3 cellular contexts compared by ENCODE assay signal in genomic region chr5:169765597-169765996, GRCh38.
TF ChIP-seq lines count a peak whose summit lies in the region.

No MANE protein-coding gene starts in this region.

TF ChIP-seq in SK-N-SH, 30 proteins besides CTCF, POLR2A, EP300 and RAD21:
- TF ChIP-seq, protein P1, sequence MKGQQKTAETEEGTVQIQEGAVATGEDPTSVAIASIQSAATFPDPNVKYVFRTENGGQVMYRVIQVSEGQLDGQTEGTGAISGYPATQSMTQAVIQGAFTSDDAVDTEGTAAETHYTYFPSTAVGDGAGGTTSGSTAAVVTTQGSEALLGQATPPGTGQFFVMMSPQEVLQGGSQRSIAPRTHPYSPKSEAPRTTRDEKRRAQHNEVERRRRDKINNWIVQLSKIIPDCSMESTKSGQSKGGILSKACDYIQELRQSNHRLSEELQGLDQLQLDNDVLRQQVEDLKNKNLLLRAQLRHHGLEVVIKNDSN (IDR thresholded peaks at IDR 0.05; ENCODE audit: borderline replicate concordance, low read depth) = no peak

TF ChIP-seq in SK-N-SH treated with all-trans-retinoic acid at 6 μM for 48 hours, 23 proteins besides CTCF, POLR2A, EP300 and RAD21:
- TF ChIP-seq, protein P2, sequence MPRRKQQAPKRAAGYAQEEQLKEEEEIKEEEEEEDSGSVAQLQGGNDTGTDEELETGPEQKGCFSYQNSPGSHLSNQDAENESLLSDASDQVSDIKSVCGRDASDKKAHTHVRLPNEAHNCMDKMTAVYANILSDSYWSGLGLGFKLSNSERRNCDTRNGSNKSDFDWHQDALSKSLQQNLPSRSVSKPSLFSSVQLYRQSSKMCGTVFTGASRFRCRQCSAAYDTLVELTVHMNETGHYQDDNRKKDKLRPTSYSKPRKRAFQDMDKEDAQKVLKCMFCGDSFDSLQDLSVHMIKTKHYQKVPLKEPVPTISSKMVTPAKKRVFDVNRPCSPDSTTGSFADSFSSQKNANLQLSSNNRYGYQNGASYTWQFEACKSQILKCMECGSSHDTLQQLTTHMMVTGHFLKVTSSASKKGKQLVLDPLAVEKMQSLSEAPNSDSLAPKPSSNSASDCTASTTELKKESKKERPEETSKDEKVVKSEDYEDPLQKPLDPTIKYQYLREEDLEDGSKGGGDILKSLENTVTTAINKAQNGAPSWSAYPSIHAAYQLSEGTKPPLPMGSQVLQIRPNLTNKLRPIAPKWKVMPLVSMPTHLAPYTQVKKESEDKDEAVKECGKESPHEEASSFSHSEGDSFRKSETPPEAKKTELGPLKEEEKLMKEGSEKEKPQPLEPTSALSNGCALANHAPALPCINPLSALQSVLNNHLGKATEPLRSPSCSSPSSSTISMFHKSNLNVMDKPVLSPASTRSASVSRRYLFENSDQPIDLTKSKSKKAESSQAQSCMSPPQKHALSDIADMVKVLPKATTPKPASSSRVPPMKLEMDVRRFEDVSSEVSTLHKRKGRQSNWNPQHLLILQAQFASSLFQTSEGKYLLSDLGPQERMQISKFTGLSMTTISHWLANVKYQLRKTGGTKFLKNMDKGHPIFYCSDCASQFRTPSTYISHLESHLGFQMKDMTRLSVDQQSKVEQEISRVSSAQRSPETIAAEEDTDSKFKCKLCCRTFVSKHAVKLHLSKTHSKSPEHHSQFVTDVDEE (CRISPR knock-in tag; IDR thresholded peaks at IDR 0.05) = no peak
- TF ChIP-seq BACH2 (CRISPR knock-in tag; IDR thresholded peaks at IDR 0.05; ENCODE audit: borderline replicate concordance) = no peak
- no peak for TF ChIP-seq PPARA (CRISPR knock-in tag; IDR thresholded peaks at IDR 0.05; ENCODE audit: borderline replicate concordance)
- no peak for TF ChIP-seq ZNF8 (CRISPR knock-in tag; IDR thresholded peaks at IDR 0.05)
- no peak for TF ChIP-seq ARNTL (CRISPR knock-in tag; IDR thresholded peaks at IDR 0.05; ENCODE audit: borderline replicate concordance, low read depth)
- TF ChIP-seq RARB (CRISPR knock-in tag; IDR thresholded peaks at IDR 0.05) = no peak
- TF ChIP-seq, protein P3, sequence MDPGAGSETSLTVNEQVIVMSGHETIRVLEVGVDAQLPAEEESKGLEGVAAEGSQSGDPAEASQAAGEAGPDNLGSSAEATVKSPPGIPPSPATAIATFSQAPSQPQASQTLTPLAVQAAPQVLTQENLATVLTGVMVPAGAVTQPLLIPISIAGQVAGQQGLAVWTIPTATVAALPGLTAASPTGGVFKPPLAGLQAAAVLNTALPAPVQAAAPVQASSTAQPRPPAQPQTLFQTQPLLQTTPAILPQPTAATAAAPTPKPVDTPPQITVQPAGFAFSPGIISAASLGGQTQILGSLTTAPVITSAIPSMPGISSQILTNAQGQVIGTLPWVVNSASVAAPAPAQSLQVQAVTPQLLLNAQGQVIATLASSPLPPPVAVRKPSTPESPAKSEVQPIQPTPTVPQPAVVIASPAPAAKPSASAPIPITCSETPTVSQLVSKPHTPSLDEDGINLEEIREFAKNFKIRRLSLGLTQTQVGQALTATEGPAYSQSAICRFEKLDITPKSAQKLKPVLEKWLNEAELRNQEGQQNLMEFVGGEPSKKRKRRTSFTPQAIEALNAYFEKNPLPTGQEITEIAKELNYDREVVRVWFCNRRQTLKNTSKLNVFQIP (CRISPR knock-in tag; IDR thresholded peaks at IDR 0.05; ENCODE audit: borderline replicate concordance, low read depth) = no peak
- TF ChIP-seq TOX (CRISPR knock-in tag; IDR thresholded peaks at IDR 0.05; ENCODE audit: borderline replicate concordance) = no peak
TF ChIP-seq in SK-N-SH treated with all-trans-retinoic acid at 6 μM for 48 hours: peak in this region for 0.

TF ChIP-seq in K562, 482 proteins besides CTCF, POLR2A, EP300 and RAD21 (continued from another document and continues in another):
- TF ChIP-seq, protein P4, sequence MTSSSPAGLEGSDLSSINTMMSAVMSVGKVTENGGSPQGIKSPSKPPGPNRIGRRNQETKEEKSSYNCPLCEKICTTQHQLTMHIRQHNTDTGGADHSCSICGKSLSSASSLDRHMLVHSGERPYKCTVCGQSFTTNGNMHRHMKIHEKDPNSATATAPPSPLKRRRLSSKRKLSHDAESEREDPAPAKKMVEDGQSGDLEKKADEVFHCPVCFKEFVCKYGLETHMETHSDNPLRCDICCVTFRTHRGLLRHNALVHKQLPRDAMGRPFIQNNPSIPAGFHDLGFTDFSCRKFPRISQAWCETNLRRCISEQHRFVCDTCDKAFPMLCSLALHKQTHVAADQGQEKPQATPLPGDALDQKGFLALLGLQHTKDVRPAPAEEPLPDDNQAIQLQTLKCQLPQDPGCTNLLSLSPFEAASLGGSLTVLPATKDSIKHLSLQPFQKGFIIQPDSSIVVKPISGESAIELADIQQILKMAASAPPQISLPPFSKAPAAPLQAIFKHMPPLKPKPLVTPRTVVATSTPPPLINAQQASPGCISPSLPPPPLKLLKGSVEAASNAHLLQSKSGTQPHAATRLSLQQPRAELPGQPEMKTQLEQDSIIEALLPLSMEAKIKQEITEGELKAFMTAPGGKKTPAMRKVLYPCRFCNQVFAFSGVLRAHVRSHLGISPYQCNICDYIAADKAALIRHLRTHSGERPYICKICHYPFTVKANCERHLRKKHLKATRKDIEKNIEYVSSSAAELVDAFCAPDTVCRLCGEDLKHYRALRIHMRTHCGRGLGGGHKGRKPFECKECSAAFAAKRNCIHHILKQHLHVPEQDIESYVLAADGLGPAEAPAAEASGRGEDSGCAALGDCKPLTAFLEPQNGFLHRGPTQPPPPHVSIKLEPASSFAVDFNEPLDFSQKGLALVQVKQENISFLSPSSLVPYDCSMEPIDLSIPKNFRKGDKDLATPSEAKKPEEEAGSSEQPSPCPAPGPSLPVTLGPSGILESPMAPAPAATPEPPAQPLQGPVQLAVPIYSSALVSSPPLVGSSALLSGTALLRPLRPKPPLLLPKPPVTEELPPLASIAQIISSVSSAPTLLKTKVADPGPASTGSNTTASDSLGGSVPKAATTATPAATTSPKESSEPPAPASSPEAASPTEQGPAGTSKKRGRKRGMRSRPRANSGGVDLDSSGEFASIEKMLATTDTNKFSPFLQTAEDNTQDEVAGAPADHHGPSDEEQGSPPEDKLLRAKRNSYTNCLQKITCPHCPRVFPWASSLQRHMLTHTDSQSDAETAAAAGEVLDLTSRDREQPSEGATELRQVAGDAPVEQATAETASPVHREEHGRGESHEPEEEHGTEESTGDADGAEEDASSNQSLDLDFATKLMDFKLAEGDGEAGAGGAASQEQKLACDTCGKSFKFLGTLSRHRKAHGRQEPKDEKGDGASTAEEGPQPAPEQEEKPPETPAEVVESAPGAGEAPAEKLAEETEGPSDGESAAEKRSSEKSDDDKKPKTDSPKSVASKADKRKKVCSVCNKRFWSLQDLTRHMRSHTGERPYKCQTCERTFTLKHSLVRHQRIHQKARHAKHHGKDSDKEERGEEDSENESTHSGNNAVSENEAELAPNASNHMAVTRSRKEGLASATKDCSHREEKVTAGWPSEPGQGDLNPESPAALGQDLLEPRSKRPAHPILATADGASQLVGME (CRISPR knock-in tag; IDR thresholded peaks at IDR 0.05) = no peak
- no peak for TF ChIP-seq CHD2 (IDR thresholded peaks at IDR 0.05; ENCODE audit: low read depth, low read length)
- no peak for TF ChIP-seq ARNT (IDR thresholded peaks at IDR 0.05)
- TF ChIP-seq, protein P5, sequence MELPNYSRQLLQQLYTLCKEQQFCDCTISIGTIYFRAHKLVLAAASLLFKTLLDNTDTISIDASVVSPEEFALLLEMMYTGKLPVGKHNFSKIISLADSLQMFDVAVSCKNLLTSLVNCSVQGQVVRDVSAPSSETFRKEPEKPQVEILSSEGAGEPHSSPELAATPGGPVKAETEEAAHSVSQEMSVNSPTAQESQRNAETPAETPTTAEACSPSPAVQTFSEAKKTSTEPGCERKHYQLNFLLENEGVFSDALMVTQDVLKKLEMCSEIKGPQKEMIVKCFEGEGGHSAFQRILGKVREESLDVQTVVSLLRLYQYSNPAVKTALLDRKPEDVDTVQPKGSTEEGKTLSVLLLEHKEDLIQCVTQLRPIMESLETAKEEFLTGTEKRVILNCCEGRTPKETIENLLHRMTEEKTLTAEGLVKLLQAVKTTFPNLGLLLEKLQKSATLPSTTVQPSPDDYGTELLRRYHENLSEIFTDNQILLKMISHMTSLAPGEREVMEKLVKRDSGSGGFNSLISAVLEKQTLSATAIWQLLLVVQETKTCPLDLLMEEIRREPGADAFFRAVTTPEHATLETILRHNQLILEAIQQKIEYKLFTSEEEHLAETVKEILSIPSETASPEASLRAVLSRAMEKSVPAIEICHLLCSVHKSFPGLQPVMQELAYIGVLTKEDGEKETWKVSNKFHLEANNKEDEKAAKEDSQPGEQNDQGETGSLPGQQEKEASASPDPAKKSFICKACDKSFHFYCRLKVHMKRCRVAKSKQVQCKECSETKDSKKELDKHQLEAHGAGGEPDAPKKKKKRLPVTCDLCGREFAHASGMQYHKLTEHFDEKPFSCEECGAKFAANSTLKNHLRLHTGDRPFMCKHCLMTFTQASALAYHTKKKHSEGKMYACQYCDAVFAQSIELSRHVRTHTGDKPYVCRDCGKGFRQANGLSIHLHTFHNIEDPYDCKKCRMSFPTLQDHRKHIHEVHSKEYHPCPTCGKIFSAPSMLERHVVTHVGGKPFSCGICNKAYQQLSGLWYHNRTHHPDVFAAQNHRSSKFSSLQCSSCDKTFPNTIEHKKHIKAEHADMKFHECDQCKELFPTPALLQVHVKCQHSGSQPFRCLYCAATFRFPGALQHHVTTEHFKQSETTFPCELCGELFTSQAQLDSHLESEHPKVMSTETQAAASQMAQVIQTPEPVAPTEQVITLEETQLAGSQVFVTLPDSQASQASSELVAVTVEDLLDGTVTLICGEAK (IDR thresholded peaks at IDR 0.05) = peak; percentile 81
- TF ChIP-seq, protein P5 (CRISPR knock-in tag; IDR thresholded peaks at IDR 0.05) = peak; percentile 44; the same call in 1 of the 2 replicates
- TF ChIP-seq C11orf30 (IDR thresholded peaks at IDR 0.05; ENCODE audit: low read depth) = no peak
- no peak for TF ChIP-seq CHAMP1 (IDR thresholded peaks at IDR 0.05)
- TF ChIP-seq NFE2 (IDR thresholded peaks at IDR 0.05; ENCODE audit: low read depth) = no peak
- TF ChIP-seq MCM7 (IDR thresholded peaks at IDR 0.05) = no peak
- no peak for TF ChIP-seq CLOCK (CRISPR knock-in tag; IDR thresholded peaks at IDR 0.05; ENCODE audit: borderline replicate concordance)
- TF ChIP-seq CBX1 (IDR thresholded peaks at IDR 0.05; ENCODE audit: low read depth) = no peak
